10 cellular contexts compared by ENCODE assay signal in the genomic region with DNA sequence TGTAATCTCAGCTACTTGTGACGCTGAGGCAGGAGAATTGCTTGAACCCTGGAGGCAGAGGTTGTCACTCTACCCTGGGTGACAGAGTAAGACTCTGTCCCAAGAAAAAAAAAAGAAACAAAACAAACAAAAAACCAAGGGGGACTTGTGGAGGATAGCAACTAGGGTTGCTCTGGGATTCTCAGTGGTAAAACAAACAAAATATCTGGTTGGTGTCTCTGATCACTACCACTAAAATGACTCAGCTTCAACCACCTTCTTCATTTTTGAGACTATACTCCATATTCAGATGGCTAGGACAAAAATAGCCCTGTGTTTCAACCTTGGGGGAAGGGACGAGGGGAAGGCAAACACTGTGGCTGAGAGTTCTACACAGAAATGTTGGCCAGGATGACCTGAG.
DNase-seq lines count a peak whose midpoint lies in the region; ATAC-seq and TF ChIP-seq lines count a peak whose summit lies in the region.
"Had no signal": no experiment of that assay in that cellular context is flagged by ENCODE, and none has a peak within 500 bp of the region (broad histone marks: within the 10 kb centered on the region; RNA-seq: fewer than 3 reads in every experiment).

No MANE protein-coding gene starts in this region.

- DNase-seq in foreskin keratinocyte (no peak), occipital lobe (lab: John Stamatoyannopoulos, UW) (no peak), DMS 273 (lab: John Stamatoyannopoulos, UW; ENCODE audit: unreplicated experiment) (no peak), lower leg skin (ENCODE audit: low spot score in 2 of 2) (no peak)

- TF ChIP-seq CTCF in foreskin keratinocyte (conservative IDR thresholded peaks at IDR 0.05) (no peak), lower leg skin (IDR thresholded peaks at IDR 0.05) (no peak)

- ATAC-seq in GM18502 (IDR thresholded peaks at IDR 0.05; ENCODE audit: poor library complexity, unreplicated experiment) (peak; percentile 91), GM21526 (IDR thresholded peaks at IDR 0.05; ENCODE audit: low FRiP score, unreplicated experiment) (peak; percentile 92), HG03457 (IDR thresholded peaks at IDR 0.05; ENCODE audit: unreplicated experiment) (peak; percentile 91), foreskin keratinocyte (no peak)
- ATAC-seq: esophagus mucosa, sciatic nerve had no signal

- intact Hi-C loops in dendritic cell treated with granulocyte-macrophage colony-stimulating factor and Interleukin-4, amounts not matched to agents 40 ng/mL and 50 ng/mL, for 4 days (cut with micrococcal nuclease), result no loop called here
- intact Hi-C loops in lower leg skin (cut with DNase I; ENCODE audit: low total_unique reads), result no loop called here

- H3K9me3 Mint-ChIP-seq in dendritic cell treated with granulocyte-macrophage colony-stimulating factor and Interleukin-4, amounts not matched to agents 40 ng/mL and 50 ng/mL, for 4 days, result no peaks in the 10 kb centered on the region

- peak overlapping the region; percentile 48 for H3K27ac Mint-ChIP-seq in dendritic cell treated with granulocyte-macrophage colony-stimulating factor and Interleukin-4, amounts not matched to agents 40 ng/mL and 50 ng/mL, for 4 days

- peaks cover 7% of the 10 kb centered on the region for H3K4me1 Mint-ChIP-seq in dendritic cell treated with granulocyte-macrophage colony-stimulating factor and Interleukin-4, amounts not matched to agents 40 ng/mL and 50 ng/mL, for 4 days (ENCODE audit: low read depth)

- no peaks in the 10 kb centered on the region for H3K36me3 Mint-ChIP-seq in dendritic cell treated with granulocyte-macrophage colony-stimulating factor and Interleukin-4, amounts not matched to agents 40 ng/mL and 50 ng/mL, for 4 days (ENCODE audit: low read depth)

- WGBS in lower leg skin, 2 donors, result 77% methylated on average over 2 of the region's 2 CpGs

- H3K27me3 Mint-ChIP-seq in dendritic cell treated with granulocyte-macrophage colony-stimulating factor and Interleukin-4, amounts not matched to agents 40 ng/mL and 50 ng/mL, for 4 days, result peaks cover 1% of the 10 kb centered on the region

- TF ChIP-seq POLR2A in lower leg skin (IDR thresholded peaks at IDR 0.05), result no peak

- H3K4me3 Mint-ChIP-seq in dendritic cell treated with granulocyte-macrophage colony-stimulating factor and Interleukin-4, amounts not matched to agents 40 ng/mL and 50 ng/mL, for 4 days, result no peak overlapping the region

- H3K27me3 ChIP-seq in foreskin keratinocyte, result no peaks in the 10 kb centered on the region

- no peak overlapping the region for H3K4me3 ChIP-seq in lower leg skin (ENCODE audit: low read depth, poor library complexity, severe bottlenecking)

- no peaks in the 10 kb centered on the region for H3K4me1 ChIP-seq in foreskin keratinocyte

- H3K27ac ChIP-seq in foreskin keratinocyte, result no peak overlapping the region
